Comparison of ENCODE assay signal across 8 cellular contexts in genomic region chr5:163503106-163504090, GRCh38. TPM values are rescaled to one million over a fixed set of nuclear protein-coding genes. Genes with fewer than 3 reads are reported as not detected.
A peak's percentile ranks its signal among the peaks of the same experiment; 100 is the strongest.
DNase-seq lines count a peak whose midpoint lies in the region; ATAC-seq and TF ChIP-seq lines count a peak whose summit lies in the region.

No MANE protein-coding gene starts in this region.

- H3K4me1 ChIP-seq in Caco-2 (peaks cover 17% of the 10 kb centered on the region), Peyer's patch (peaks cover 0 to 14% (median 6%) of the 10 kb centered on the region in 4 donors)

- CTCF ChIA-PET in Caco-2 (lab: Charles Lee): interaction anchor here (1.2 kb wide), 1 partner anchor 43 kb away, joined by 3 read pairs; the partner anchor contains the start of gene NUDCD2
- CTCF ChIA-PET in HEK293T (lab: Yijun Ruan, JAX): interaction anchor here (0.6 to 1.0 kb wide), 3 partner anchors 9 to 49 kb away, joined by 3 read pairs; no protein-coding TSS in a partner anchor

- H3K9me3 Mint-ChIP-seq in Caco-2 (ENCODE audit: unreplicated experiment) (no peaks in the 10 kb centered on the region), osteocyte (ENCODE audit: unreplicated experiment) (no peaks in the 10 kb centered on the region)

- intact Hi-C loops in Caco-2 (cut with micrococcal nuclease; ENCODE audit: unreplicated experiment) (loop anchor here (1.0 kb wide), 2 partner anchors 14 to 66 kb away; partner anchors contain the start of gene CCNG1), Right ventricle myocardium superior (cut with DNase I) (loop anchor here (2.0 kb wide), 2 partner anchors 43 to 67 kb away; partner anchors contain the start of genes CCNG1, HMMR and NUDCD2)

- POLR2A ChIA-PET in Caco-2 (lab: Charles Lee) (interaction anchor here (1.2 kb wide), 1 partner anchor 43 kb away, joined by 3 read pairs; the partner anchor contains the start of genes HMMR and NUDCD2), HEK293T (lab: Yijun Ruan, JAX) (interaction anchor here (1.0 to 5.1 kb wide), 5 partner anchors 14 to 66 kb away, joined by 4 to 77 read pairs (median 5); partner anchors contain the start of genes CCNG1, HMMR and NUDCD2)

- no peaks in the 10 kb centered on the region for H3K9me3 ChIP-seq in Caco-2
- H3K9me3 ChIP-seq in Peyer's patch: no peaks in the 10 kb centered on the region

- ATAC-seq in Right ventricle myocardium superior (ENCODE audit: poor library complexity): peak; percentile 44

- peak in 1 of 2 donors; percentile 47 for TF ChIP-seq POLR2A in Peyer's patch (IDR thresholded peaks at IDR 0.05)

- H3K36me3 ChIP-seq in Caco-2 (ENCODE audit: control insufficient read depth, insufficient read depth, low read length): no peaks in the 10 kb centered on the region
- no peaks in the 10 kb centered on the region for H3K36me3 ChIP-seq in Peyer's patch

- H3K4me1 Mint-ChIP-seq in Caco-2 (ENCODE audit: low read depth, unreplicated experiment) (peaks cover 6% of the 10 kb centered on the region), osteocyte (ENCODE audit: unreplicated experiment) (peaks cover 35% of the 10 kb centered on the region)

- H3K27ac ChIP-seq in Peyer's patch (peak overlapping the region; percentile 91 to 100 (median 98)), adipose tissue (ENCODE audit: low read depth, low read length) (peak overlapping the region; percentile 39)

- no TSS peak for BruUV-seq in Caco-2 (replicated peaks; lab: Mats Ljungman, UMichigan)

- TF ChIP-seq CTCF in Caco-2 (IDR thresholded peaks at IDR 0.05; ENCODE audit: insufficient read depth in 1 of 2, low read depth in 1 of 2, low read length in 1 of 2, severe bottlenecking in 1 of 2, unreplicated experiment in 1 of 2) (peak in 1 of 2 experiments; percentile 18), Peyer's patch (IDR thresholded peaks at IDR 0.05) (peak in 4 of 6 experiments; percentile 33 to 42 (median 34)), osteocyte (IDR thresholded peaks at IDR 0.05) (peak; percentile 52)

- WGBS in adipose tissue, 3 donors: 1% methylated on average over 18 of the region's 18 CpGs

- H3K27me3 ChIP-seq in Caco-2 (replicated peaks; ENCODE audit: control insufficient read depth, insufficient read depth, low read length) (no peaks in the 10 kb centered on the region), Peyer's patch (no peaks in the 10 kb centered on the region)

- H3K27ac Mint-ChIP-seq in Caco-2 (ENCODE audit: unreplicated experiment) (peak overlapping the region; percentile 63), osteocyte (ENCODE audit: unreplicated experiment) (peak overlapping the region; percentile 98)

- H3K36me3 Mint-ChIP-seq in Caco-2 (ENCODE audit: insufficient read depth, unreplicated experiment): peaks cover 11% of the 10 kb centered on the region
- no peaks in the 10 kb centered on the region for H3K36me3 Mint-ChIP-seq in osteocyte (ENCODE audit: unreplicated experiment)

- H3K27me3 Mint-ChIP-seq in Caco-2 (ENCODE audit: insufficient read depth, unreplicated experiment) (no peaks in the 10 kb centered on the region), osteocyte (ENCODE audit: unreplicated experiment) (no peaks in the 10 kb centered on the region)

- peak overlapping the region; percentile 85 for H3K4me3 Mint-ChIP-seq in Caco-2 (ENCODE audit: unreplicated experiment)
- H3K4me3 Mint-ChIP-seq in osteocyte (ENCODE audit: unreplicated experiment): peak overlapping the region; percentile 95

- peak overlapping the region; percentile 29 for H3K4me3 ChIP-seq in Caco-2 (ENCODE audit: low read depth, low read length)
- peak overlapping the region; percentile 32 to 94 (median 64) for H3K4me3 ChIP-seq in Peyer's patch

- DNase-seq in Caco-2 (peak; percentile 39 to 56), HEK293T (ENCODE audit: extremely low spot score) (peak; percentile 60), Peyer's patch (peak; percentile 57 to 80 (median 63)), Right ventricle myocardium superior (peak; percentile 71), osteocyte (ENCODE audit: extremely low spot score, unreplicated experiment) (no peak), NCI-H1436 treated with DMSO at 0.1 percent for 48 hours (lab: John Stamatoyannopoulos, UW) (no peak), COR-L47 (lab: John Stamatoyannopoulos, UW) (no peak)

TF ChIP-seq in HEK293T, 16 proteins besides CTCF, POLR2A, EP300 and RAD21:
- TF ChIP-seq SUZ12 (IDR thresholded peaks at IDR 0.05) (no peak), CTBP1 (IDR thresholded peaks at IDR 0.05; ENCODE audit: borderline replicate concordance) (0 out of 2 replicates have a peak, but pooled peaks have one; percentile 13), ZNF384 (IDR thresholded peaks at IDR 0.05) (no peak), L3MBTL2 (conservative IDR thresholded peaks at IDR 0.05) (peak; percentile 54), PKNOX1 (IDR thresholded peaks at IDR 0.05) (peak; percentile 22; the same call in 1 of the 2 replicates), SP1 (IDR thresholded peaks at IDR 0.05) (no peak), ARNT (IDR thresholded peaks at IDR 0.05) (peak; percentile 75; the same call in 1 of the 2 replicates), BHLHE40 (IDR thresholded peaks at IDR 0.05; ENCODE audit: borderline replicate concordance) (peak; percentile 44; the same call in 1 of the 2 replicates)

RNA-seq across cellular contexts. Expression of gene MAT2B, which starts 2.0 kb away (rescaled TPM):
- total RNA-seq in Caco-2 (2022) (23.4 and 25.1 TPM in 2 replicates), Peyer's patch (10 to 100 TPM; 34.6 to 65.3 (median 51.1) TPM), Right ventricle myocardium superior (60.0 TPM), osteocyte (45.9 and 47.0 TPM in 2 replicates)
- polyA plus RNA-seq in adipose tissue: 10 to 100 TPM; 16.9 to 45.0 (median 24.0) TPM

RNA-seq across cellular contexts. Expression of gene HMMR, which starts 43.0 kb away (rescaled TPM):
- total RNA-seq in Caco-2 (2022): 61.1 and 64.2 TPM in 2 replicates
- 1 to 10 TPM; 1.1 to 3.3 (median 1.9) TPM for total RNA-seq in Peyer's patch
- polyA plus RNA-seq in adipose tissue: under 1 TPM in 2 of 3 donors, not detected in 1; 0.19 to 0.21 TPM
- 0.54 TPM for total RNA-seq in Right ventricle myocardium superior
- 4.5 and 5.5 TPM in 2 replicates for total RNA-seq in osteocyte

RNA-seq across cellular contexts. Expression of gene NUDCD2, which starts 43.5 kb away (rescaled TPM):
- total RNA-seq in Caco-2 (2022): 50.0 and 50.9 TPM in 2 replicates
- 1 to 10 TPM; 2.5 to 4.7 (median 3.4) TPM for total RNA-seq in Peyer's patch
- polyA plus RNA-seq in adipose tissue: 10 to 100 TPM in 1 of 3 donors, 1 to 10 TPM in 2; 4.4 to 10.9 (median 5.4) TPM
- total RNA-seq in Right ventricle myocardium superior: 12.9 TPM
- total RNA-seq in osteocyte: 25.1 and 30.0 TPM in 2 replicates

Comparison
In these comparisons a context has a peak if more than half of its experiments do, and no peak if none do; other contexts are left out.
1. DNase-seq: peak in Caco-2 (2 of 2), HEK293T (single experiment), Peyer's patch (3 of 3) and Right ventricle myocardium superior (single experiment); none in osteocyte (single experiment), NCI-H1436 treated with DMSO at 0.1 percent for 48 hours (single experiment) and COR-L47 (single experiment).